ENCODE assay signal across 26 cellular contexts in the genomic region with DNA sequence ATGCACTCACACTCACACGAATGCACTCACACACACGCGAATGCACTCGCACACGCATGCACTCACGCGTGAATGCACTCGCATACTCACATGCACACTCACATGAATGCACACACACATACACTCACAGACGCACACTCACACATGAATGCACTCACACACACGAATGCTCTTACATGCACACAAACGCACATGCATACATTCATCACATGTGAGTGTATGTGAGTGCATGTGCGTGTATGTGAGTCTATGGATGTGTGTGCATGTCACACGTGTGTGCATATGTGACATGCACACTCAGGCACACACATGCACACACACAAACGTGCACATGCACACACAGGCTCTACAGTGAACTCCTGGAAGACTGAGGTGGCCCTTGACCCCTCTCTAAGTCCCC.
"Had no signal": no experiment of that assay in that cellular context is flagged by ENCODE, and none has a peak within 500 bp of the region (broad histone marks: within the 10 kb centered on the region; RNA-seq: fewer than 3 reads in every experiment).

No MANE protein-coding gene starts in this region.

- H3K4me1 ChIP-seq: heart left ventricle, upper lobe of left lung had no signal

- H3K27me3 Mint-ChIP-seq: activated B cell treated with CpG ODN at 0.5 μM for 24 hours; stimulated activated naive CD8-positive, alpha-beta T cell treated with anti-CD3 and anti-CD28 coated beads, Interleukin-15, Interleukin-2, amounts not matched to agents 100 ng/mL and 50 ng/mL, for 24 hours had no signal

- DNase-seq: activated B cell treated with CpG ODN at 0.5 μM for 24 hours; activated CD4-positive, alpha-beta T cell treated with anti-CD3 and anti-CD28 coated beads, Interleukin-2, amount 50 U/mL, for 1 hour; activated CD8-positive, alpha-beta T cell treated with anti-CD3 and anti-CD28 coated beads for 36 hours; activated gamma-delta T cell treated with Interleukin-2 at 50 U/mL for 16 hours; activated naive CD4-positive, alpha-beta T cell treated with anti-CD3 and anti-CD28 coated beads, Interleukin-2, amount 50 U/mL, for 16 hours; activated T-cell treated with anti-CD3 and anti-CD28 coated beads, Interleukin-2, amount 50 U/mL, for 4 hours; amniotic stem cell; brain microvascular endothelial cell; central memory CD4-positive, alpha-beta T cell; foreskin fibroblast; kidney glomerular epithelial cell; nucleus accumbens; stimulated activated CD4-positive, alpha-beta T cell treated with anti-CD3 and anti-CD28 coated beads, Interleukin-12 subunit alpha, Interleukin-12 subunit beta, amount 100 ng/mL, for 4 hours; stimulated activated CD4-positive, alpha-beta T cell treated with anti-CD3 and anti-CD28 coated beads, Interleukin-4, amount 100 ng/mL, for 1 hour; T-helper 2 cell; upper lobe of left lung had no signal

- H3K27ac ChIP-seq: brain microvascular endothelial cell, heart left ventricle, upper lobe of left lung had no signal

- H3K4me3 ChIP-seq: heart left ventricle, lung, upper lobe of left lung had no signal

- H3K4me3 Mint-ChIP-seq: activated B cell treated with CpG ODN at 0.5 μM for 24 hours; activated CD8-positive, alpha-beta T cell treated with anti-CD3 and anti-CD28 coated beads for 36 hours; activated T-cell treated with anti-CD3 and anti-CD28 coated beads, Interleukin-2, amount 50 U/mL, for 4 hours; activated T-helper 17 cell treated with anti-CD3 and anti-CD28 coated beads, Interleukin-2, amount 50 U/mL, for 72 hours; nephron; stimulated activated effector memory CD8-positive, alpha-beta T cell treated with anti-CD3 and anti-CD28 coated beads, Interleukin-12 subunit alpha, Interleukin-12 subunit beta, amount 100 ng/mL, for 72 hours; stimulated activated naive CD8-positive, alpha-beta T cell treated with anti-CD3 and anti-CD28 coated beads, Interleukin-15, Interleukin-2, amounts not matched to agents 100 ng/mL and 50 ng/mL, for 24 hours had no signal

- H3K4me1 Mint-ChIP-seq: activated B cell treated with CpG ODN at 0.5 μM for 24 hours; activated T-helper 17 cell treated with anti-CD3 and anti-CD28 coated beads, Interleukin-2, amount 50 U/mL, for 72 hours; stimulated activated effector memory CD8-positive, alpha-beta T cell treated with anti-CD3 and anti-CD28 coated beads, Interleukin-12 subunit alpha, Interleukin-12 subunit beta, amount 100 ng/mL, for 72 hours had no signal

- H3K27ac Mint-ChIP-seq: activated B cell treated with CpG ODN at 0.5 μM for 24 hours; activated CD8-positive, alpha-beta T cell treated with anti-CD3 and anti-CD28 coated beads for 36 hours; activated T-helper 17 cell treated with anti-CD3 and anti-CD28 coated beads, Interleukin-2, amount 50 U/mL, for 72 hours; nephron; stimulated activated effector memory CD8-positive, alpha-beta T cell treated with anti-CD3 and anti-CD28 coated beads, Interleukin-12 subunit alpha, Interleukin-12 subunit beta, amount 100 ng/mL, for 72 hours; stimulated activated naive CD8-positive, alpha-beta T cell treated with anti-CD3 and anti-CD28 coated beads, Interleukin-15, Interleukin-2, amounts not matched to agents 100 ng/mL and 50 ng/mL, for 24 hours had no signal

- H3K27me3 ChIP-seq: brain microvascular endothelial cell, heart left ventricle, upper lobe of left lung had no signal

- ATAC-seq: activated CD8-positive, alpha-beta T cell treated with anti-CD3 and anti-CD28 coated beads for 36 hours; activated T-cell treated with anti-CD3 and anti-CD28 coated beads, Interleukin-2, amount 50 U/mL, for 4 hours; activated T-helper 17 cell treated with anti-CD3 and anti-CD28 coated beads, Interleukin-2, amount 50 U/mL, for 72 hours; esophagus mucosa; heart left ventricle; left lobe of liver; right cardiac atrium; stimulated activated effector memory CD8-positive, alpha-beta T cell treated with anti-CD3 and anti-CD28 coated beads, Interleukin-12 subunit alpha, Interleukin-12 subunit beta, amount 100 ng/mL, for 72 hours had no signal

- H3K36me3 ChIP-seq: brain microvascular endothelial cell, heart left ventricle, upper lobe of left lung had no signal

- FAIRE-seq: astrocyte had no signal

- H3K9me3 ChIP-seq: heart left ventricle had no signal

- H3K9me3 Mint-ChIP-seq: stimulated activated effector memory CD8-positive, alpha-beta T cell treated with anti-CD3 and anti-CD28 coated beads, Interleukin-12 subunit alpha, Interleukin-12 subunit beta, amount 100 ng/mL, for 72 hours had no signal

- H3K36me3 Mint-ChIP-seq: stimulated activated effector memory CD8-positive, alpha-beta T cell treated with anti-CD3 and anti-CD28 coated beads, Interleukin-12 subunit alpha, Interleukin-12 subunit beta, amount 100 ng/mL, for 72 hours had no signal
